In the genomic region with DNA sequence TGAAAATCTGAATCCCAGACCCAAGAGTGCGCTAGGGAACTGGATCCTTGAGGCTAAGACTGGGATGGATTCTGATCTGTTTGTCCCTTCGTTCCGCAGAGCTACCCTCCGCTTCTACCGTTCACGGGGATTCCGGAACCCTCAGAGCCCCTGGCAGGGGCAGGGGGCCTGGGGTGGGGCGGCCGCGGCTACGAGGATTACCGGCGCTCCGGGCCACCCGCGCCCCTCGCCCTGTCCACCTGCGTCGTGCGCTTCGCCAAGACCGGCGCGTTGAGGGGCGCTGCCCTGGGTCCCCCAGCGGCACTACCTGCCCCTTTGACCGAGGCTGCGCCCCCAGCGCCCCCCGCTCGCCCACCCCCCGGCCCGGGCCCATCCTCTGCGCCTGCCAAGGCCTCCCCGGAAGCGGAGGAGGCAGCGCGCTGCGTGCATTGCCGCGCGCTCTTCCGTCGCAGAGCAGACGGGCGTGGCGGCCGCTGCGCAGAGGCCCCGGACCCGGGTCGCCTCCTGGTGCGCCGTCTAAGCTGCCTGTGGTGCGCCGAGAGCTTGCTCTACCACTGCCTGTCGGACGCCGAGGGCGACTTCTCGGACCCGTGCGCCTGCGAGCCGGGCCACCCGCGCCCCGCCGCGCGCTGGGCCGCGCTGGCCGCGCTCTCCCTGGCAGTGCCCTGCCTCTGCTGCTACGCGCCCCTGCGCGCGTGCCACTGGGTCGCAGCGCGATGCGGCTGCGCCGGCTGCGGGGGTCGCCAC, we compare ENCODE assay signal across 10 cellular contexts. TPM values are rescaled to one million over a fixed set of nuclear protein-coding genes. Genes with fewer than 3 reads are reported as not detected.
A peak's percentile ranks its signal among the peaks of the same experiment; 100 is the strongest.
DNase-seq lines count a peak whose midpoint lies in the region; ATAC-seq, FAIRE-seq and TF ChIP-seq lines count a peak whose summit lies in the region.
"Had no signal": no experiment of that assay in that cellular context is flagged by ENCODE, and none has a peak within 500 bp of the region (broad histone marks: within the 10 kb centered on the region; RNA-seq: fewer than 3 reads in every experiment).

No MANE protein-coding gene starts in this region.

- no peak for TF ChIP-seq CTCF in testis (IDR thresholded peaks at IDR 0.05)

- H3K4me1 ChIP-seq in testis, result no peaks in the 10 kb centered on the region

- H3K4me3 ChIP-seq in testis, result peak overlapping the region; percentile 20 to 29

- peak; percentile 78 for ATAC-seq in activated T-helper 17 cell treated with anti-CD3 and anti-CD28 coated beads, Interleukin-2, amount 50 U/mL, for 72 hours (replicated peaks)
- no peak for ATAC-seq in GM18861 (IDR thresholded peaks at IDR 0.05; ENCODE audit: unreplicated experiment)
- no peak for ATAC-seq in GM21619 (IDR thresholded peaks at IDR 0.05; ENCODE audit: unreplicated experiment)
- ATAC-seq: SK-N-SH treated with all-trans-retinoic acid at 6 μM for 48 hours had no signal

- H3K4me1 Mint-ChIP-seq in activated T-helper 17 cell treated with anti-CD3 and anti-CD28 coated beads, Interleukin-2, amount 50 U/mL, for 72 hours, result peaks cover 15% of the 10 kb centered on the region

- H3K36me3 ChIP-seq in testis (ENCODE audit: low read depth, missing control alignments), result no peaks in the 10 kb centered on the region

- H3K27me3 ChIP-seq in testis, result no peaks in the 10 kb centered on the region

- no peak for TF ChIP-seq POLR2A in testis (IDR thresholded peaks at IDR 0.05)

- no peak for FAIRE-seq in RCC 7860 (lab: Jason Lieb, UNC)

- H3K4me3 Mint-ChIP-seq in activated T-helper 17 cell treated with anti-CD3 and anti-CD28 coated beads, Interleukin-2, amount 50 U/mL, for 72 hours, result peak overlapping the region; percentile 86

- WGBS in testis, 2 donors, result 11 to 20% methylated on average over 12 to 45 of the region's 88 CpGs

- peak overlapping the region; percentile 80 for H3K27ac Mint-ChIP-seq in activated T-helper 17 cell treated with anti-CD3 and anti-CD28 coated beads, Interleukin-2, amount 50 U/mL, for 72 hours

- no peaks in the 10 kb centered on the region for H3K9me3 ChIP-seq in testis

- DNase-seq in DMS 273 (lab: John Stamatoyannopoulos, UW; ENCODE audit: unreplicated experiment) (peak; percentile 54), DMS 273 treated with DMSO at 0.1 percent for 48 hours (lab: John Stamatoyannopoulos, UW) (no peak), left kidney (ENCODE audit: low read depth, low spot score) (peak; percentile 55), testis (no peak), RCC 7860 (ENCODE audit: low spot score) (no peak)

- no peaks in the 10 kb centered on the region for H3K27me3 Mint-ChIP-seq in activated T-helper 17 cell treated with anti-CD3 and anti-CD28 coated beads, Interleukin-2, amount 50 U/mL, for 72 hours

- H3K36me3 Mint-ChIP-seq in activated T-helper 17 cell treated with anti-CD3 and anti-CD28 coated beads, Interleukin-2, amount 50 U/mL, for 72 hours (ENCODE audit: low read depth), result peaks cover 33% of the 10 kb centered on the region

- intact Hi-C loops in testis (cut with DNase I; ENCODE audit: low total_unique reads), result no loop called here

- no peak overlapping the region for H3K27ac ChIP-seq in testis
- H3K27ac ChIP-seq: 22Rv1 had no signal

- no peaks in the 10 kb centered on the region for H3K9me3 Mint-ChIP-seq in activated T-helper 17 cell treated with anti-CD3 and anti-CD28 coated beads, Interleukin-2, amount 50 U/mL, for 72 hours

RNA-seq across cellular contexts. Expression of a gene that starts 7.1 kb away (rescaled TPM):
- 10 to 100 TPM in 1 of 2 donors, 1 to 10 TPM in 1; 1.8 to 14.4 TPM for total RNA-seq in activated T-helper 17 cell treated with anti-CD3 and anti-CD28 coated beads, Interleukin-2, amount 50 U/mL, for 72 hours
- 1 to 10 TPM; 2.2 to 2.6 TPM for total RNA-seq in testis
- 1.7 TPM for polyA plus RNA-seq in testis (ENCODE audit: insufficient read depth, low read depth, low replicate concordance)

RNA-seq across cellular contexts. Expression of a gene that starts 7.3 kb away (rescaled TPM):
- 10 to 100 TPM; 26.1 to 63.0 TPM for total RNA-seq in activated T-helper 17 cell treated with anti-CD3 and anti-CD28 coated beads, Interleukin-2, amount 50 U/mL, for 72 hours
- total RNA-seq in testis, result 10 to 100 TPM; 13.0 to 14.1 TPM
- polyA plus RNA-seq in testis (ENCODE audit: insufficient read depth, low read depth, low replicate concordance), result 17.7 TPM

RNA-seq across cellular contexts. Expression of a gene that starts 7.7 kb away (rescaled TPM):
- total RNA-seq in activated T-helper 17 cell treated with anti-CD3 and anti-CD28 coated beads, Interleukin-2, amount 50 U/mL, for 72 hours, result under 1 TPM in 1 of 2 donors, not detected in 1; 0.95 TPM
- 10 to 100 TPM; 43.7 to 80.2 TPM for total RNA-seq in testis
- 196 TPM for polyA plus RNA-seq in testis (ENCODE audit: insufficient read depth, low read depth, low replicate concordance)

RNA-seq across cellular contexts. Expression of a gene that starts 21.2 kb away (rescaled TPM):
- 100 to 1,000 TPM; 166 to 242 TPM for total RNA-seq in activated T-helper 17 cell treated with anti-CD3 and anti-CD28 coated beads, Interleukin-2, amount 50 U/mL, for 72 hours
- 100 to 1,000 TPM; 244 to 265 TPM for total RNA-seq in testis
- polyA plus RNA-seq in testis (ENCODE audit: insufficient read depth, low read depth, low replicate concordance), result 373 TPM

RNA-seq across cellular contexts. Expression of a gene that starts 30.5 kb away (rescaled TPM):
- 10 to 100 TPM; 21.8 to 39.4 TPM for total RNA-seq in activated T-helper 17 cell treated with anti-CD3 and anti-CD28 coated beads, Interleukin-2, amount 50 U/mL, for 72 hours
- total RNA-seq in testis, result 1 to 10 TPM in 1 of 2 donors, under 1 TPM in 1; 0.71 to 1.3 TPM
- polyA plus RNA-seq in testis (ENCODE audit: insufficient read depth, low read depth, low replicate concordance), result 1.5 TPM

Comparison
In these comparisons a context has a peak if more than half of its experiments do, and no peak if none do; other contexts are left out.
1. DNase-seq: peak in DMS 273 (single experiment) and left kidney (single experiment); none in DMS 273 treated with DMSO at 0.1 percent for 48 hours (single experiment), testis (single experiment) and RCC 7860 (single experiment).
2. RNA of a gene that starts 7.7 kb away (total RNA-seq): 43.7 to 80.2 TPM in testis; 0.95 TPM in activated T-helper 17 cell treated with anti-CD3 and anti-CD28 coated beads, Interleukin-2, amount 50 U/mL, for 72 hours; every median in the first group is over 10 times any median in the second.